8 cellular contexts compared by ENCODE assay signal in the genomic region with DNA sequence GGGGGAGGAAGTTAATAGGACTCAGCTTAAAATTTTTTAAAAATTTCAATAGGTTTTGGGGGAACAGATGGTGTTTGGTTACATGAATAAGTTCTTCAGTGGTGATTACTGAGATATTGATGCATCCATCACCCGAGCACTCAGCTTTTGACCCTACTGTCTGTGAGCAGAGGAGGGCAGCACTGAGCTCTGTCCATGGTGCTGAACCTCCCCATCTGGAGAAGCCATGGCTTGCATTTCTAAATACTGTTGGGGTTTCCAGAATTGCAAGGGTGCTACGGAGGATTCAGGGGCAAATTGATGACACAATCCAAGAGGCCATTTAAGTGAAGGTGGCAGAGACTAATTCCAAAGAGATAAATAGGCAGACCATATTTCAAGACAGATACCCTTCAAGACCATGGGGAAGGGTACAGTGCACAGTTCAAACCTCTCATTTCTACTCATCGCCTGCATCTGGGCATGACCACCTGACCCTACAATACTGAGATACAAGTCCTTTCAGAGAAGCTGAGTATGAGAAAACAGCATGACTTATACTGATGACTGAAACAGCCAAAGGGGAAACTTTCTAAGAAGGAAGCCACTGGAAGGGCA. TPM values are rescaled to one million over a fixed set of nuclear protein-coding genes. Genes with fewer than 3 reads are reported as not detected.
DNase-seq lines count a peak whose midpoint lies in the region; ATAC-seq lines count a peak whose summit lies in the region.

No MANE protein-coding gene starts in this region.

- H3K4me1 Mint-ChIP-seq in T-helper 17 cell, result peaks cover under 1% of the 10 kb centered on the region

- peak; percentile 78 for ATAC-seq in T-helper 17 cell
- ATAC-seq in HG02852 (IDR thresholded peaks at IDR 0.05; ENCODE audit: unreplicated experiment), result no peak
- ATAC-seq in GM21723 (IDR thresholded peaks at IDR 0.05; ENCODE audit: unreplicated experiment), result no peak

- DNase-seq in CMK (ENCODE audit: low read depth) (peak; percentile 54), HS-5 (ENCODE audit: low read depth) (peak; percentile 8), T-helper 17 cell (peak; percentile 27 to 63 (median 48)), amniotic epithelial cell (ENCODE audit: low read depth) (peak; percentile 69), iPS DF 4.7 (ENCODE audit: extremely low read depth, low spot score) (peak; percentile 79)
- peak; percentile 33 to 55 for DNase-seq in stimulated activated CD4-positive, alpha-beta T cell treated with anti-CD3 and anti-CD28 coated beads, Interleukin-15, amount 100 ng/mL, for 48 hours (ENCODE audit: low read depth in 2 of 2)

- peaks cover 2% of the 10 kb centered on the region for H3K36me3 Mint-ChIP-seq in T-helper 17 cell (ENCODE audit: low read depth)

- H3K4me3 Mint-ChIP-seq in T-helper 17 cell, result no peak overlapping the region

- no peaks in the 10 kb centered on the region for H3K9me3 ChIP-seq in T-helper 17 cell (ENCODE audit: control insufficient read depth, low read length, poor library complexity, severe bottlenecking)

- H3K27me3 Mint-ChIP-seq in T-helper 17 cell, result peaks cover 44% of the 10 kb centered on the region

- no peak overlapping the region for H3K27ac Mint-ChIP-seq in T-helper 17 cell

RNA-seq across cellular contexts. Expression of a gene that starts 17.2 kb away (rescaled TPM):
- not detected for total RNA-seq in T-helper 17 cell

Comparison
In these comparisons a context has a peak if more than half of its experiments do, and no peak if none do; other contexts are left out.
1. DNase-seq: peak in every context shown above with its lines; median percentile 79 in iPS DF 4.7; 69 in amniotic epithelial cell; 54 in CMK; 48 in T-helper 17 cell; 44 in stimulated activated CD4-positive, alpha-beta T cell treated with anti-CD3 and anti-CD28 coated beads, Interleukin-15, amount 100 ng/mL, for 48 hours; 8 in HS-5.